In genomic region chr9:87872079-87872624, GRCh38 we compare ENCODE assay signal across 18 cellular contexts. TPM values are rescaled to one million over a fixed set of nuclear protein-coding genes. Genes with fewer than 3 reads are reported as not detected.
DNase-seq lines count a peak whose midpoint lies in the region; ATAC-seq, FAIRE-seq and TF ChIP-seq lines count a peak whose summit lies in the region.
"Had no signal": no experiment of that assay in that cellular context is flagged by ENCODE, and none has a peak within 500 bp of the region (broad histone marks: within the 10 kb centered on the region; RNA-seq: fewer than 3 reads in every experiment).

No MANE protein-coding gene starts in this region.

- CTCF ChIA-PET in activated CD8-positive, alpha-beta memory T cell treated with anti-CD3 and anti-CD28 coated beads, Interleukin-2, amount 10 ng/mL, durations not matched to agents 7 days and 5 days (lab: Charles Lee): no interaction called here

- peaks cover 7% of the 10 kb centered on the region for H3K9me3 Mint-ChIP-seq in activated CD8-positive, alpha-beta memory T cell treated with anti-CD3 and anti-CD28 coated beads, Interleukin-2, amount 10 ng/mL, durations not matched to agents 7 days and 5 days (ENCODE audit: low read depth)
- peaks cover 4% of the 10 kb centered on the region for H3K9me3 Mint-ChIP-seq in astrocyte (ENCODE audit: unreplicated experiment)
- H3K9me3 Mint-ChIP-seq in stimulated activated naive CD8-positive, alpha-beta T cell treated with anti-CD3 and anti-CD28 coated beads, Interleukin-15, amount 100 ng/mL, for 72 hours: peaks cover 8% of the 10 kb centered on the region in 2 donors
- H3K9me3 Mint-ChIP-seq: dendritic cell treated with granulocyte-macrophage colony-stimulating factor and Interleukin-4, amounts not matched to agents 40 ng/mL and 50 ng/mL, for 4 days; naive thymus-derived CD8-positive, alpha-beta T cell had no signal

- FAIRE-seq in astrocyte (lab: Jason Lieb, UNC) (no peak), GM12892 (lab: Jason Lieb, UNC) (no peak)
- FAIRE-seq: A549 had no signal

- H3K4me2 ChIP-seq in astrocyte (ENCODE audit: low read length): no peak overlapping the region
- H3K4me2 ChIP-seq: A549 had no signal

- no peaks in the 10 kb centered on the region for H3K79me2 ChIP-seq in astrocyte (ENCODE audit: insufficient read depth, low read length)

- H2AFZ ChIP-seq in astrocyte (ENCODE audit: low read depth, low read length): no peak overlapping the region

- TF ChIP-seq POLR2A in transverse colon (IDR thresholded peaks at IDR 0.05) (no peak), GM12892 (IDR thresholded peaks at IDR 0.05; ENCODE audit: low read depth, low read length) (no peak)

- H3K9me3 ChIP-seq in astrocyte (ENCODE audit: insufficient read depth, low read depth, low read length) (no peaks in the 10 kb centered on the region), transverse colon (no peaks in the 10 kb centered on the region)
- H3K9me3 ChIP-seq: A549, thyroid gland had no signal

- H3K27ac ChIP-seq in astrocyte (ENCODE audit: low read depth, low read length) (no peak overlapping the region), transverse colon (peak overlapping the region; percentile 47 to 71 (median 62))
- H3K27ac ChIP-seq: thyroid gland, VCaP had no signal

- no peaks in the 10 kb centered on the region for H3K36me3 Mint-ChIP-seq in activated CD8-positive, alpha-beta memory T cell treated with anti-CD3 and anti-CD28 coated beads, Interleukin-2, amount 10 ng/mL, durations not matched to agents 7 days and 5 days
- H3K36me3 Mint-ChIP-seq in astrocyte (ENCODE audit: low read depth, unreplicated experiment): peaks cover 2% of the 10 kb centered on the region
- H3K36me3 Mint-ChIP-seq: activated naive CD8-positive, alpha-beta T cell treated with anti-CD3 and anti-CD28 coated beads, Interleukin-2, amount 10 ng/mL, durations not matched to agents 7 days and 5 days; naive thymus-derived CD8-positive, alpha-beta T cell had no signal

- H3K4me3 Mint-ChIP-seq in activated CD8-positive, alpha-beta memory T cell treated with anti-CD3 and anti-CD28 coated beads, Interleukin-2, amount 10 ng/mL, durations not matched to agents 7 days and 5 days: no peak overlapping the region
- H3K4me3 Mint-ChIP-seq in astrocyte (ENCODE audit: unreplicated experiment): no peak overlapping the region
- no peak overlapping the region for H3K4me3 Mint-ChIP-seq in stimulated activated naive CD8-positive, alpha-beta T cell treated with anti-CD3 and anti-CD28 coated beads, Interleukin-15, amount 100 ng/mL, for 72 hours
- H3K4me3 Mint-ChIP-seq: activated naive CD8-positive, alpha-beta T cell treated with anti-CD3 and anti-CD28 coated beads, Interleukin-2, amount 10 ng/mL, durations not matched to agents 7 days and 5 days; dendritic cell treated with granulocyte-macrophage colony-stimulating factor and Interleukin-4, amounts not matched to agents 40 ng/mL and 50 ng/mL, for 4 days; naive thymus-derived CD8-positive, alpha-beta T cell had no signal

- TF ChIP-seq EP300 in transverse colon (IDR thresholded peaks at IDR 0.05; ENCODE audit: low read depth): no peak

- no peaks in the 10 kb centered on the region for H3K4me1 Mint-ChIP-seq in activated CD8-positive, alpha-beta memory T cell treated with anti-CD3 and anti-CD28 coated beads, Interleukin-2, amount 10 ng/mL, durations not matched to agents 7 days and 5 days
- peaks cover 11% of the 10 kb centered on the region for H3K4me1 Mint-ChIP-seq in astrocyte (ENCODE audit: low read depth, unreplicated experiment)
- no peaks in the 10 kb centered on the region for H3K4me1 Mint-ChIP-seq in stimulated activated naive CD8-positive, alpha-beta T cell treated with anti-CD3 and anti-CD28 coated beads, Interleukin-15, amount 100 ng/mL, for 72 hours

- peaks cover 8% of the 10 kb centered on the region for H3K4me1 ChIP-seq in astrocyte (ENCODE audit: insufficient read depth, low read length)
- peaks cover 0 to 35% (median 7%) of the 10 kb centered on the region in 4 donors for H3K4me1 ChIP-seq in transverse colon
- H3K4me1 ChIP-seq: thyroid gland had no signal

- DNase-seq in activated CD8-positive, alpha-beta memory T cell treated with anti-CD3 and anti-CD28 coated beads for 24 hours: peak; percentile 41
- no peak for DNase-seq in activated CD8-positive, alpha-beta memory T cell treated with anti-CD3 and anti-CD28 coated beads, Interleukin-2, amount 10 ng/mL, durations not matched to agents 7 days and 5 days
- DNase-seq in astrocyte (ENCODE audit: low read depth) (peak; percentile 25), left kidney (ENCODE audit: low read depth, low spot score) (peak; percentile 87), transverse colon (no peak), GM12892 (ENCODE audit: insufficient read length) (no peak)
- DNase-seq in effector CD4-positive, alpha-beta T cell: no peak
- no peak for DNase-seq in stimulated activated naive CD8-positive, alpha-beta T cell treated with anti-CD3 and anti-CD28 coated beads, Interleukin-15, amount 100 ng/mL, for 72 hours
- DNase-seq: activated naive CD8-positive, alpha-beta T cell treated with anti-CD3 and anti-CD28 coated beads, Interleukin-2, amount 10 ng/mL, durations not matched to agents 7 days and 5 days; kidney glomerular epithelial cell; naive thymus-derived CD8-positive, alpha-beta T cell; stimulated activated CD4-positive, alpha-beta T cell treated with anti-CD3 and anti-CD28 coated beads, Interleukin-12 subunit alpha, Interleukin-12 subunit beta, amount 100 ng/mL, for 4 hours; thyroid gland had no signal

- H3K4me3 ChIP-seq in astrocyte (ENCODE audit: insufficient read depth, low read depth, low read length) (no peak overlapping the region), transverse colon (no peak overlapping the region)
- H3K4me3 ChIP-seq: A549, thyroid gland had no signal

- no peaks in the 10 kb centered on the region for H3K27me3 Mint-ChIP-seq in activated CD8-positive, alpha-beta memory T cell treated with anti-CD3 and anti-CD28 coated beads, Interleukin-2, amount 10 ng/mL, durations not matched to agents 7 days and 5 days
- H3K27me3 Mint-ChIP-seq in astrocyte (ENCODE audit: low read depth, unreplicated experiment): peaks cover 12% of the 10 kb centered on the region
- H3K27me3 Mint-ChIP-seq in stimulated activated naive CD8-positive, alpha-beta T cell treated with anti-CD3 and anti-CD28 coated beads, Interleukin-15, amount 100 ng/mL, for 72 hours: peaks cover 30% of the 10 kb centered on the region

- H3K27me3 ChIP-seq in astrocyte (ENCODE audit: insufficient read depth, low read length) (no peaks in the 10 kb centered on the region), transverse colon (no peaks in the 10 kb centered on the region)
- H3K27me3 ChIP-seq: thyroid gland had no signal

- H3K27ac Mint-ChIP-seq in activated CD8-positive, alpha-beta memory T cell treated with anti-CD3 and anti-CD28 coated beads, Interleukin-2, amount 10 ng/mL, durations not matched to agents 7 days and 5 days: no peak overlapping the region
- H3K27ac Mint-ChIP-seq in astrocyte (ENCODE audit: unreplicated experiment): no peak overlapping the region
- H3K27ac Mint-ChIP-seq in stimulated activated naive CD8-positive, alpha-beta T cell treated with anti-CD3 and anti-CD28 coated beads, Interleukin-15, amount 100 ng/mL, for 72 hours: no peak overlapping the region
- H3K27ac Mint-ChIP-seq: activated naive CD8-positive, alpha-beta T cell treated with anti-CD3 and anti-CD28 coated beads, Interleukin-2, amount 10 ng/mL, durations not matched to agents 7 days and 5 days; dendritic cell treated with granulocyte-macrophage colony-stimulating factor and Interleukin-4, amounts not matched to agents 40 ng/mL and 50 ng/mL, for 4 days; naive thymus-derived CD8-positive, alpha-beta T cell had no signal

- TF ChIP-seq CTCF in astrocyte (IDR thresholded peaks at IDR 0.05; ENCODE audit: insufficient read depth, low read depth, low read length) (no peak), transverse colon (IDR thresholded peaks at IDR 0.05) (no peak)

- 78% methylated on average over 7 of the region's 8 CpGs; no CpG with 5 or more reads in 1 of the 2 donors for WGBS in transverse colon (ENCODE audit: low coverage in 1 of 2), 2 donors

- intact Hi-C loops in transverse colon (cut with DNase I; ENCODE audit: low total_unique reads): no loop called here

- no peak for ATAC-seq in activated CD8-positive, alpha-beta memory T cell treated with anti-CD3 and anti-CD28 coated beads, Interleukin-2, amount 10 ng/mL, durations not matched to agents 7 days and 5 days
- ATAC-seq in stimulated activated naive CD8-positive, alpha-beta T cell treated with anti-CD3 and anti-CD28 coated beads, Interleukin-15, amount 100 ng/mL, for 72 hours: no peak
- ATAC-seq: A549; naive thymus-derived CD8-positive, alpha-beta T cell had no signal

- H3K9ac ChIP-seq in astrocyte (ENCODE audit: low read length): no peak overlapping the region

- in situ Hi-C loops in transverse colon (cut with MboI; ENCODE audit: low pct_ligation_motif_present in 1 of 4, low pct_unique_long_range_greater_than_20kb in 1 of 4, low sequenced_read_pairs in 3 of 4): no loop called here

- H4K20me1 ChIP-seq in astrocyte (ENCODE audit: insufficient read depth, low read length): no peaks in the 10 kb centered on the region

- no peaks in the 10 kb centered on the region for H3K36me3 ChIP-seq in astrocyte (ENCODE audit: insufficient read depth, low read length)
- H3K36me3 ChIP-seq in transverse colon: no peaks in the 10 kb centered on the region
- H3K36me3 ChIP-seq: thyroid gland had no signal

RNA-seq across cellular contexts. Expression of gene SPATA31E1, which starts 10.5 kb away (rescaled TPM):
- total RNA-seq in activated CD8-positive, alpha-beta memory T cell treated with anti-CD3 and anti-CD28 coated beads, Interleukin-2, amount 10 ng/mL, durations not matched to agents 7 days and 5 days: not detected
- total RNA-seq in astrocyte: not detected in 2 replicates
- not detected for total RNA-seq in transverse colon
- polyA plus RNA-seq in GM12892 (2012; ENCODE audit: missing spikeins): not detected
- total RNA-seq: activated naive CD8-positive, alpha-beta T cell treated with anti-CD3 and anti-CD28 coated beads, Interleukin-2, amount 10 ng/mL, durations not matched to agents 7 days and 5 days; glomerular endothelial cell; naive thymus-derived CD8-positive, alpha-beta T cell; SK-MEL-5 had no signal
- polyA plus RNA-seq: A549; naive thymus-derived CD8-positive, alpha-beta T cell had no signal

RNA-seq across cellular contexts. Expression of gene SPATA31C1, which starts 45.6 kb away (rescaled TPM):
- not detected for total RNA-seq in activated CD8-positive, alpha-beta memory T cell treated with anti-CD3 and anti-CD28 coated beads, Interleukin-2, amount 10 ng/mL, durations not matched to agents 7 days and 5 days
- not detected in 2 replicates for total RNA-seq in astrocyte
- total RNA-seq in transverse colon: not detected
- not detected for polyA plus RNA-seq in GM12892 (2012; ENCODE audit: missing spikeins)
- total RNA-seq: activated naive CD8-positive, alpha-beta T cell treated with anti-CD3 and anti-CD28 coated beads, Interleukin-2, amount 10 ng/mL, durations not matched to agents 7 days and 5 days; glomerular endothelial cell; naive thymus-derived CD8-positive, alpha-beta T cell; SK-MEL-5; thyroid gland had no signal
- polyA plus RNA-seq: A549; naive thymus-derived CD8-positive, alpha-beta T cell had no signal

Comparison
In these comparisons a context has a peak if more than half of its experiments do, and no peak if none do; other contexts are left out.
1. DNase-seq: peak in activated CD8-positive, alpha-beta memory T cell treated with anti-CD3 and anti-CD28 coated beads for 24 hours (single experiment), astrocyte (single experiment) and left kidney (single experiment); none in activated CD8-positive, alpha-beta memory T cell treated with anti-CD3 and anti-CD28 coated beads, Interleukin-2, amount 10 ng/mL, durations not matched to agents 7 days and 5 days (single experiment), transverse colon (single experiment), effector CD4-positive, alpha-beta T cell (single experiment), stimulated activated naive CD8-positive, alpha-beta T cell treated with anti-CD3 and anti-CD28 coated beads, Interleukin-15, amount 100 ng/mL, for 72 hours (0 of 2) and GM12892 (single experiment).